In the genomic region with DNA sequence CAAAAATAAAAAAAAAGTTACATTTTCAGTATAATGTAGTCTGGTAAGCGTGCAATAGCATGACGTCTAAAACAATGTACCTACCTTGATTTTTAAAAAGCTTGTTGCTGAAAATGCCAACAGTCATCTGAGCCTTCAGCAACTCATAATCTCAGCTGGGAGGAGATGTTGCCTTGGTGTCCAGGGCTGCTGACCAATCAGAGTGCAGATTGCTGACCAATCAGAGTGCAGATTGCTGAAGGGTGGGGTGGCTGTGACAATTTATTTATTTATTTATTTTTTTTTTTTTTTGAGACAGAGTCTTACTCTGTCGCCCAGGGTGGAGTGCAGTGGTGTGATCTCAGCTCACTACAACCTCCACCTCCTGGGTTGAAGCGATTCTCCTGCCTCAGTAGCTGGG, we compare ENCODE assay signal across 19 cellular contexts. TPM values are rescaled to one million over a fixed set of nuclear protein-coding genes. Genes with fewer than 3 reads are reported as not detected.
A peak's percentile ranks its signal among the peaks of the same experiment; 100 is the strongest.
DNase-seq lines count a peak whose midpoint lies in the region; ATAC-seq and TF ChIP-seq lines count a peak whose summit lies in the region.
"Had no signal": no experiment of that assay in that cellular context is flagged by ENCODE, and none has a peak within 500 bp of the region (broad histone marks: within the 10 kb centered on the region; RNA-seq: fewer than 3 reads in every experiment).

No MANE protein-coding gene starts in this region.

- no peaks in the 10 kb centered on the region for H3K36me3 ChIP-seq in CD4-positive, alpha-beta memory T cell (ENCODE audit: insufficient read depth, low read length)
- peaks cover 0 to 52% (median 0%) of the 10 kb centered on the region in 3 donors for H3K36me3 ChIP-seq in tibial nerve

- H3K4me1 ChIP-seq in CD4-positive, alpha-beta memory T cell (ENCODE audit: insufficient read depth, low read length): peaks cover 54% of the 10 kb centered on the region
- no peaks in the 10 kb centered on the region for H3K4me1 ChIP-seq in tibial nerve
- H3K4me1 ChIP-seq: SJSA1 had no signal

- peaks cover 0 to 26% (median 14%) of the 10 kb centered on the region in 8 donors for H3K9me3 Mint-ChIP-seq in CD4-positive, alpha-beta memory T cell

- no peak for TF ChIP-seq CTCF in tibial nerve (IDR thresholded peaks at IDR 0.05)

- intact Hi-C loops in CD4-positive, alpha-beta memory T cell (cut with micrococcal nuclease): loop anchor here (2.0 to 5.0 kb wide), 2 partner anchors 17 to 34 kb away; no protein-coding TSS in a partner anchor

- H3K36me3 Mint-ChIP-seq in CD4-positive, alpha-beta memory T cell: peaks cover 43 to 46% of the 10 kb centered on the region in 2 donors

- no peak for TF ChIP-seq POLR2A in tibial nerve (IDR thresholded peaks at IDR 0.05)

- no peaks in the 10 kb centered on the region for H3K27me3 ChIP-seq in CD4-positive, alpha-beta memory T cell (ENCODE audit: insufficient read depth, low read length)
- no peaks in the 10 kb centered on the region for H3K27me3 ChIP-seq in tibial nerve
- H3K27me3 ChIP-seq: SJSA1 had no signal

- no peaks in the 10 kb centered on the region for H3K27me3 Mint-ChIP-seq in CD4-positive, alpha-beta memory T cell

- peak overlapping the region in 2 of 8 donors; percentile 7 to 25 for H3K4me3 Mint-ChIP-seq in CD4-positive, alpha-beta memory T cell
- H3K4me3 Mint-ChIP-seq: HFFc6 had no signal

- no peaks in the 10 kb centered on the region for H3K9me3 ChIP-seq in CD4-positive, alpha-beta memory T cell (ENCODE audit: control insufficient read depth in 1 of 2, low read length in 2 of 2)
- peaks cover 0 to 55% (median 2%) of the 10 kb centered on the region in 4 donors for H3K9me3 ChIP-seq in tibial nerve

- WGBS in tibial nerve, 2 donors: 97 to 98% methylated on average over 4 of the region's 4 CpGs

- peak; percentile 14 for DNase-seq in DMS 273 (lab: John Stamatoyannopoulos, UW; ENCODE audit: unreplicated experiment)
- DNase-seq in DMS 273 treated with DMSO at 0.1 percent for 48 hours (lab: John Stamatoyannopoulos, UW): no peak
- peak; percentile 30 for DNase-seq in NAMALWA (ENCODE audit: low spot score)
- peak; percentile 36 for DNase-seq in dermis blood vessel endothelial cell
- peak; percentile 24 for DNase-seq in stimulated activated CD8-positive, alpha-beta memory T cell treated with anti-CD3 and anti-CD28 coated beads, Interleukin-4, amount 100 ng/mL, for 48 hours
- DNase-seq in CD4-positive, alpha-beta memory T cell: no peak
- no peak for DNase-seq in tibial nerve (ENCODE audit: low spot score in 2 of 2)
- DNase-seq: 8988T, C1 segment of cervical spinal cord, COR-L47, DMS79, GDM1, HFFc6, MV-4-11, NCI-H1436, NCI-H2081, NCI-H510A treated with DMSO at 0.1 percent for 48 hours had no signal

- peaks cover 49 to 77% (median 67%) of the 10 kb centered on the region in 4 donors for H3K4me1 Mint-ChIP-seq in CD4-positive, alpha-beta memory T cell

- POLR2A ChIA-PET in CD4-positive, alpha-beta memory T cell (lab: Charles Lee; ENCODE audit: partially characterized antibody): interaction anchor here (1.1 to 5.9 kb wide), 4 partner anchors 16 to 102 kb away, joined by 3 to 39 read pairs (median 4); partner anchors contain the start of gene ZBED4

- peak overlapping the region in 1 of 7 donors; percentile 19 for H3K27ac Mint-ChIP-seq in CD4-positive, alpha-beta memory T cell
- H3K27ac Mint-ChIP-seq: HFFc6 had no signal

- no peak for TF ChIP-seq EP300 in tibial nerve (IDR thresholded peaks at IDR 0.05)

- no peak overlapping the region for H3K27ac ChIP-seq in CD4-positive, alpha-beta memory T cell (ENCODE audit: low read depth, low read length)
- H3K27ac ChIP-seq in tibial nerve: no peak overlapping the region
- H3K27ac ChIP-seq: SJSA1 had no signal

- H3K4me3 ChIP-seq in CD4-positive, alpha-beta memory T cell (ENCODE audit: low read length in 2 of 2): no peak overlapping the region
- no peak overlapping the region for H3K4me3 ChIP-seq in tibial nerve
- H3K4me3 ChIP-seq: SJSA1 had no signal

- ATAC-seq in GM19467 (IDR thresholded peaks at IDR 0.05; ENCODE audit: unreplicated experiment): no peak

- CTCF ChIA-PET in CD4-positive, alpha-beta memory T cell (lab: Charles Lee; ENCODE audit: partially characterized antibody): interaction anchor here (1.2 kb wide), 1 partner anchor 104 kb away, joined by 3 read pairs; no protein-coding TSS in a partner anchor

RNA-seq across cellular contexts. Expression of gene ZBED4, which starts 17.8 kb away (rescaled TPM):
- total RNA-seq in dermis blood vessel endothelial cell (16.7 and 21.9 TPM in 2 replicates), tibial nerve (10 to 100 TPM in 1 of 4 donors, 1 to 10 TPM in 3; 5.9 to 12.3 (median 7.3) TPM)
- 10 to 100 TPM; 17.7 to 18.6 TPM for total RNA-seq in CD4-positive, alpha-beta memory T cell
- polyA plus RNA-seq in CD4-positive, alpha-beta memory T cell: 10 to 100 TPM in 1 of 2 donors, 1 to 10 TPM in 1; 6.7 to 10.0 TPM

RNA-seq across cellular contexts. Expression of gene BRD1, which starts 43.8 kb away (rescaled TPM):
- total RNA-seq in dermis blood vessel endothelial cell: 34.2 and 39.0 TPM in 2 replicates
- 10 to 100 TPM; 84.0 to 88.1 TPM for total RNA-seq in CD4-positive, alpha-beta memory T cell
- polyA plus RNA-seq in CD4-positive, alpha-beta memory T cell: 1 to 10 TPM in 1 of 2 donors, under 1 TPM in 1; 0.94 to 5.1 TPM
- total RNA-seq in tibial nerve: 10 to 100 TPM; 44.6 to 74.9 (median 60.4) TPM

RNA-seq across cellular contexts. Expression of gene ALG12, which starts 46.8 kb away (rescaled TPM):
- total RNA-seq in dermis blood vessel endothelial cell (14.6 and 24.7 TPM in 2 replicates), tibial nerve (10 to 100 TPM in 3 of 4 donors, 1 to 10 TPM in 1; 9.0 to 17.4 (median 14.5) TPM)
- 10 to 100 TPM; 19.6 to 27.2 TPM for total RNA-seq in CD4-positive, alpha-beta memory T cell
- polyA plus RNA-seq in CD4-positive, alpha-beta memory T cell: 10 to 100 TPM; 16.9 to 19.0 TPM

RNA-seq across cellular contexts. Expression of gene CRELD2, which starts 47.0 kb away (rescaled TPM):
- 77.4 and 123 TPM in 2 replicates for total RNA-seq in dermis blood vessel endothelial cell
- 10 to 100 TPM; 36.0 to 36.2 TPM for total RNA-seq in CD4-positive, alpha-beta memory T cell
- polyA plus RNA-seq in CD4-positive, alpha-beta memory T cell: 10 to 100 TPM; 40.2 to 46.1 TPM
- 10 to 100 TPM; 44.8 to 80.4 (median 65.1) TPM for total RNA-seq in tibial nerve

Comparison
In these comparisons a context has a peak if more than half of its experiments do, and no peak if none do; other contexts are left out.
1. DNase-seq: peak in DMS 273 (single experiment), NAMALWA (single experiment), dermis blood vessel endothelial cell (single experiment) and stimulated activated CD8-positive, alpha-beta memory T cell treated with anti-CD3 and anti-CD28 coated beads, Interleukin-4, amount 100 ng/mL, for 48 hours (single experiment); none in DMS 273 treated with DMSO at 0.1 percent for 48 hours (single experiment), CD4-positive, alpha-beta memory T cell (0 of 5) and tibial nerve (0 of 2).